In genomic region chr2:133777607-133778006, GRCh38 we compare ENCODE assay signal across 15 cellular contexts.
DNase-seq lines count a peak whose midpoint lies in the region; ATAC-seq and TF ChIP-seq lines count a peak whose summit lies in the region.
"Had no signal": no experiment of that assay in that cellular context is flagged by ENCODE, and none has a peak within 500 bp of the region (broad histone marks: within the 10 kb centered on the region; RNA-seq: fewer than 3 reads in every experiment).

No MANE protein-coding gene starts in this region.

- H3K4me3 ChIP-seq in kidney epithelial cell (ENCODE audit: low read depth, low read length), result no peak overlapping the region
- H3K4me3 ChIP-seq: gastroesophageal sphincter had no signal

- TF ChIP-seq CTCF in kidney epithelial cell (IDR thresholded peaks at IDR 0.05; ENCODE audit: insufficient read depth, low read length, poor library complexity, severe bottlenecking), result no peak

- no peak overlapping the region for H3K4me3 Mint-ChIP-seq in activated CD8-positive, alpha-beta memory T cell treated with anti-CD3 and anti-CD28 coated beads, Interleukin-2, amount 10 ng/mL, durations not matched to agents 7 days and 5 days
- H3K4me3 Mint-ChIP-seq in activated T-cell treated with anti-CD3 and anti-CD28 coated beads, Interleukin-2, amount 50 U/mL, for 24 hours, result no peak overlapping the region

- H3K27me3 ChIP-seq in kidney epithelial cell (ENCODE audit: control insufficient read depth, insufficient read depth, low read length), result no peaks in the 10 kb centered on the region
- H3K27me3 ChIP-seq: BE2C, gastroesophageal sphincter had no signal

- no peaks in the 10 kb centered on the region for H3K4me1 Mint-ChIP-seq in activated CD8-positive, alpha-beta memory T cell treated with anti-CD3 and anti-CD28 coated beads, Interleukin-2, amount 10 ng/mL, durations not matched to agents 7 days and 5 days
- no peaks in the 10 kb centered on the region for H3K4me1 Mint-ChIP-seq in activated T-cell treated with anti-CD3 and anti-CD28 coated beads, Interleukin-2, amount 50 U/mL, for 24 hours (ENCODE audit: low read depth)

- no peak overlapping the region for H3K27ac Mint-ChIP-seq in activated CD8-positive, alpha-beta memory T cell treated with anti-CD3 and anti-CD28 coated beads, Interleukin-2, amount 10 ng/mL, durations not matched to agents 7 days and 5 days
- no peak overlapping the region for H3K27ac Mint-ChIP-seq in activated T-cell treated with anti-CD3 and anti-CD28 coated beads, Interleukin-2, amount 50 U/mL, for 24 hours
- H3K27ac Mint-ChIP-seq: activated T-helper 2 cell treated with anti-CD3 and anti-CD28 coated beads, Interferon-gamma antibody, Interleukin-2, Interleukin-4, amounts not matched to agents 10 μg/mL and 5 μg/mL and 100 μg/mL, durations not matched to agents 14 hours and 24 hours and 36 hours; progenitor cell of endocrine pancreas had no signal

- no peaks in the 10 kb centered on the region for H3K27me3 Mint-ChIP-seq in activated CD8-positive, alpha-beta memory T cell treated with anti-CD3 and anti-CD28 coated beads, Interleukin-2, amount 10 ng/mL, durations not matched to agents 7 days and 5 days
- H3K27me3 Mint-ChIP-seq in activated T-cell treated with anti-CD3 and anti-CD28 coated beads, Interleukin-2, amount 50 U/mL, for 24 hours, result no peaks in the 10 kb centered on the region
- H3K27me3 Mint-ChIP-seq: progenitor cell of endocrine pancreas had no signal

- POLR2A ChIA-PET in HEK293T (lab: Yijun Ruan, JAX), result interaction anchor here (1.1 kb wide), 1 partner anchor 211 kb away, joined by 3 read pairs; no protein-coding TSS in a partner anchor

- CTCF ChIA-PET in HEK293T (lab: Yijun Ruan, JAX), result interaction anchor here (0.5 to 1.0 kb wide), 2 partner anchors 601 to 1230 kb away, joined by 3 read pairs; no protein-coding TSS in a partner anchor
- CTCF ChIA-PET in activated CD8-positive, alpha-beta memory T cell treated with anti-CD3 and anti-CD28 coated beads, Interleukin-2, amount 10 ng/mL, durations not matched to agents 7 days and 5 days (lab: Charles Lee), result no interaction called here

- H3K9me3 Mint-ChIP-seq in activated CD8-positive, alpha-beta memory T cell treated with anti-CD3 and anti-CD28 coated beads, Interleukin-2, amount 10 ng/mL, durations not matched to agents 7 days and 5 days (ENCODE audit: low read depth), result no peaks in the 10 kb centered on the region
- H3K9me3 Mint-ChIP-seq in activated T-cell treated with anti-CD3 and anti-CD28 coated beads, Interleukin-2, amount 50 U/mL, for 24 hours, result no peaks in the 10 kb centered on the region
- H3K9me3 Mint-ChIP-seq: activated T-helper 2 cell treated with anti-CD3 and anti-CD28 coated beads, Interferon-gamma antibody, Interleukin-2, Interleukin-4, amounts not matched to agents 10 μg/mL and 5 μg/mL and 100 μg/mL, durations not matched to agents 14 hours and 24 hours and 36 hours had no signal

- no peaks in the 10 kb centered on the region for H3K36me3 ChIP-seq in kidney epithelial cell (ENCODE audit: control insufficient read depth, insufficient read depth, low read length)
- H3K36me3 ChIP-seq: BE2C, gastroesophageal sphincter had no signal

- DNase-seq in COLO668 (lab: John Stamatoyannopoulos, UW; ENCODE audit: unreplicated experiment) (peak; percentile 16), HEK293T (ENCODE audit: extremely low spot score) (peak; percentile 19), T1000 (lab: John Stamatoyannopoulos, UW) (peak; percentile 31), kidney epithelial cell (ENCODE audit: low read depth) (peak; percentile 9), islet precursor cell (no peak), GM03348 (ENCODE audit: low spot score) (no peak)
- no peak for DNase-seq in activated CD8-positive, alpha-beta memory T cell treated with anti-CD3 and anti-CD28 coated beads, Interleukin-2, amount 10 ng/mL, durations not matched to agents 7 days and 5 days
- DNase-seq in activated T-cell treated with anti-CD3 and anti-CD28 coated beads, Interleukin-2, amount 50 U/mL, for 24 hours, result no peak
- DNase-seq: activated CD4-positive, alpha-beta T cell treated with anti-CD3 and anti-CD28 coated beads, Interleukin-2, amount 50 U/mL, for 48 hours; BE2C; DMS53; stimulated activated CD4-positive, alpha-beta T cell treated with anti-CD3 and anti-CD28 coated beads, Interleukin-1b, Interleukin-23, amount 100 ng/mL, for 48 hours had no signal

- no peak for ATAC-seq in activated CD8-positive, alpha-beta memory T cell treated with anti-CD3 and anti-CD28 coated beads, Interleukin-2, amount 10 ng/mL, durations not matched to agents 7 days and 5 days
- ATAC-seq: gastroesophageal sphincter had no signal

- H3K36me3 Mint-ChIP-seq in activated CD8-positive, alpha-beta memory T cell treated with anti-CD3 and anti-CD28 coated beads, Interleukin-2, amount 10 ng/mL, durations not matched to agents 7 days and 5 days, result no peaks in the 10 kb centered on the region
- H3K36me3 Mint-ChIP-seq in activated T-cell treated with anti-CD3 and anti-CD28 coated beads, Interleukin-2, amount 50 U/mL, for 24 hours (ENCODE audit: low read depth), result no peaks in the 10 kb centered on the region

TF ChIP-seq in HEK293T, 16 proteins besides CTCF, POLR2A, EP300 and RAD21:
- TF ChIP-seq SUZ12 (IDR thresholded peaks at IDR 0.05), result no peak
- TF ChIP-seq HDGF (IDR thresholded peaks at IDR 0.05; ENCODE audit: borderline replicate concordance), result no peak
- no peak for TF ChIP-seq ELF4 (IDR thresholded peaks at IDR 0.05)
- no peak for TF ChIP-seq SP1 (IDR thresholded peaks at IDR 0.05)
- no peak for TF ChIP-seq PKNOX1 (IDR thresholded peaks at IDR 0.05)
- no peak for TF ChIP-seq FOXA1 (IDR thresholded peaks at IDR 0.05)
- TF ChIP-seq ARNT (IDR thresholded peaks at IDR 0.05), result no peak
- TF ChIP-seq ZNF384 (IDR thresholded peaks at IDR 0.05), result no peak
- TF ChIP-seq BHLHE40 (IDR thresholded peaks at IDR 0.05; ENCODE audit: borderline replicate concordance), result no peak
- TF ChIP-seq TARDBP (IDR thresholded peaks at IDR 0.05), result no peak
- no peak for TF ChIP-seq L3MBTL2 (conservative IDR thresholded peaks at IDR 0.05)
- TF ChIP-seq LEF1 (IDR thresholded peaks at IDR 0.05; ENCODE audit: borderline replicate concordance), result no peak
- no peak for TF ChIP-seq CTBP1 (IDR thresholded peaks at IDR 0.05; ENCODE audit: borderline replicate concordance)
- no peak for TF ChIP-seq FOXK2 (IDR thresholded peaks at IDR 0.05)

Comparison
In these comparisons a context has a peak if more than half of its experiments do, and no peak if none do; other contexts are left out.
1. DNase-seq: peak in COLO668 (single experiment), HEK293T (single experiment), T1000 (single experiment) and kidney epithelial cell (single experiment); none in islet precursor cell (single experiment), activated CD8-positive, alpha-beta memory T cell treated with anti-CD3 and anti-CD28 coated beads, Interleukin-2, amount 10 ng/mL, durations not matched to agents 7 days and 5 days (single experiment), GM03348 (single experiment) and activated T-cell treated with anti-CD3 and anti-CD28 coated beads, Interleukin-2, amount 50 U/mL, for 24 hours (single experiment).